14 cellular contexts compared by ENCODE assay signal in genomic region chr1:215958836-215959235, GRCh38.
"Had no signal": no experiment of that assay in that cellular context is flagged by ENCODE, and none has a peak within 500 bp of the region (broad histone marks: within the 10 kb centered on the region; RNA-seq: fewer than 3 reads in every experiment).

No MANE protein-coding gene starts in this region.

- H3K27me3 ChIP-seq: testis had no signal

- H3K27ac ChIP-seq: testis, VCaP had no signal

- DNase-seq: activated CD4-positive, alpha-beta memory T cell treated with anti-CD3 and anti-CD28 coated beads for 36 hours; activated effector memory CD4-positive, alpha-beta T cell treated with anti-CD3 and anti-CD28 coated beads, Interleukin-2, amount 50 U/mL, for 16 hours; activated T-cell treated with anti-CD3 and anti-CD28 coated beads, Interleukin-2, amount 50 U/mL, for 4 hours; cerebellar nuclear complex; endodermal cell; islet precursor cell; natural killer cell; stimulated activated CD4-positive, alpha-beta T cell treated with anti-CD3 and anti-CD28 coated beads, Interleukin-4, amount 100 ng/mL, for 1 hour; stimulated activated CD8-positive, alpha-beta memory T cell treated with anti-CD3 and anti-CD28 coated beads, Interleukin-4, amount 100 ng/mL, for 48 hours; T1000; testis had no signal

- H3K9me3 ChIP-seq: testis had no signal

- H3K4me3 ChIP-seq: testis had no signal

- ATAC-seq: activated naive CD4-positive, alpha-beta T cell treated with anti-CD3 and anti-CD28 coated beads, Interleukin-2, amount 50 U/mL, for 72 hours; activated T-cell treated with anti-CD3 and anti-CD28 coated beads, Interleukin-2, amount 50 U/mL, for 4 hours; left lobe of liver; natural killer cell had no signal

- H3K4me1 ChIP-seq: testis had no signal
